Comparison of ENCODE assay signal across 1 cellular context in genomic region chrX:14029039-14029424, GRCh38.
TF ChIP-seq lines count a peak whose summit lies in the region.

No MANE protein-coding gene starts in this region.

TF ChIP-seq in WTC11, 78 proteins besides CTCF, POLR2A, EP300 and RAD21 (continued from another document):
- no peak for TF ChIP-seq PRDM15 (CRISPR knock-in tag; IDR thresholded peaks at IDR 0.05)
- no peak for TF ChIP-seq ZNF138 (CRISPR knock-in tag; conservative IDR thresholded peaks at IDR 0.05)
- no peak for TF ChIP-seq ZNF416 (CRISPR knock-in tag; IDR thresholded peaks at IDR 0.05)
- no peak for TF ChIP-seq NR1H2 (CRISPR knock-in tag; IDR thresholded peaks at IDR 0.05)
- TF ChIP-seq SOX15 (CRISPR knock-in tag; IDR thresholded peaks at IDR 0.05): no peak
- no peak for TF ChIP-seq ZSCAN18 (CRISPR knock-in tag; IDR thresholded peaks at IDR 0.05)
- TF ChIP-seq EMX1 (CRISPR knock-in tag; IDR thresholded peaks at IDR 0.05): no peak
- no peak for TF ChIP-seq ZNF219 (CRISPR knock-in tag; IDR thresholded peaks at IDR 0.05; ENCODE audit: borderline replicate concordance)
- TF ChIP-seq NR2C2 (CRISPR knock-in tag; IDR thresholded peaks at IDR 0.05): no peak
- TF ChIP-seq ETV6 (CRISPR knock-in tag; IDR thresholded peaks at IDR 0.05): no peak
- no peak for TF ChIP-seq SP1 (CRISPR knock-in tag; conservative IDR thresholded peaks at IDR 0.05)
- TF ChIP-seq SMAD4 (CRISPR knock-in tag; IDR thresholded peaks at IDR 0.05): no peak
TF ChIP-seq in WTC11: peak in this region for 0.
